Comparison of ENCODE assay signal across 1 cellular context in the genomic region with DNA sequence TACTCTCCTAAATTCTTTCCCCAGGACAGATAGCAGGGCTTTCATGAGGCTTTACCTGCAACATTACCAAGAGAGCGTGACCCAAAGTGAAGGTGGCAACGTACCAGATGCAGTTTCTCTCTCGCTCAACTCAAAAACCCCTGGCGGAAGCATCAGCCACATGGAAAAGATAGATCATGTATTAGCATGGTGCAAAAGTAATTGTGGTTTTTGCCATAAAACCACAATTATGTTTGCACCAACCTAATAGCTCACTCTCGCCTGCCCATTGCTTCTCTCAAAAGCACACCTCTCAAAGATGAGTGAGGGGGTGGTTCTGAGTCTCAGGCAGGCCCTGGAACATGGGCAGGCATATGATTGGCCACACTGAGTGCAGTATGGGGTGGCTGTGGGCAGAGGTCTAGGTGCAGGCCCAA.
TF ChIP-seq lines count a peak whose summit lies in the region.

No MANE protein-coding gene starts in this region.

TF ChIP-seq in GM12878, 131 proteins besides CTCF, POLR2A, EP300 and RAD21 (continued from another document and continues in another):
- TF ChIP-seq, protein P1, sequence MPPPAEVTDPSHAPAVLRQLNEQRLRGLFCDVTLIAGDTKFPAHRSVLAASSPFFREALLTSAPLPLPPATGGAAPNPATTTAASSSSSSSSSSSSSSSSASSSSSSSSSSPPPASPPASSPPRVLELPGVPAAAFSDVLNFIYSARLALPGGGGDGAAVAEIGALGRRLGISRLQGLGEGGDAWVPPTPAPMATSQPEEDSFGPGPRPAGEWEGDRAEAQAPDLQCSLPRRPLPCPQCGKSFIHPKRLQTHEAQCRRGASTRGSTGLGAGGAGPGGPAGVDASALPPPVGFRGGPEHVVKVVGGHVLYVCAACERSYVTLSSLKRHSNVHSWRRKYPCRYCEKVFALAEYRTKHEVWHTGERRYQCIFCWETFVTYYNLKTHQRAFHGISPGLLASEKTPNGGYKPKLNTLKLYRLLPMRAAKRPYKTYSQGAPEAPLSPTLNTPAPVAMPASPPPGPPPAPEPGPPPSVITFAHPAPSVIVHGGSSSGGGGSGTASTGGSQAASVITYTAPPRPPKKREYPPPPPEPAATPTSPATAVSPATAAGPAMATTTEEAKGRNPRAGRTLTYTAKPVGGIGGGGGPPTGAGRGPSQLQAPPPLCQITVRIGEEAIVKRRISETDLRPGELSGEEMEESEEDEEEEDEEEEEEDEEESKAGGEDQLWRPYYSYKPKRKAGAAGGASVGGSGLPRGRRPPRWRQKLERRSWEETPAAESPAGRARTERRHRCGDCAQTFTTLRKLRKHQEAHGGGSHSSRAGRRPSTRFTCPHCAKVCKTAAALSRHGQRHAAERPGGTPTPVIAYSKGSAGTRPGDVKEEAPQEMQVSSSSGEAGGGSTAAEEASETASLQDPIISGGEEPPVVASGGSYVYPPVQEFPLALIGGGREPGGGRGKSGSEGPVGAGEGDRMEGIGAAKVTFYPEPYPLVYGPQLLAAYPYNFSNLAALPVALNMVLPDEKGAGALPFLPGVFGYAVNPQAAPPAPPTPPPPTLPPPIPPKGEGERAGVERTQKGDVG (CRISPR knock-in tag; IDR thresholded peaks at IDR 0.05) = no peak
- TF ChIP-seq, protein P2, sequence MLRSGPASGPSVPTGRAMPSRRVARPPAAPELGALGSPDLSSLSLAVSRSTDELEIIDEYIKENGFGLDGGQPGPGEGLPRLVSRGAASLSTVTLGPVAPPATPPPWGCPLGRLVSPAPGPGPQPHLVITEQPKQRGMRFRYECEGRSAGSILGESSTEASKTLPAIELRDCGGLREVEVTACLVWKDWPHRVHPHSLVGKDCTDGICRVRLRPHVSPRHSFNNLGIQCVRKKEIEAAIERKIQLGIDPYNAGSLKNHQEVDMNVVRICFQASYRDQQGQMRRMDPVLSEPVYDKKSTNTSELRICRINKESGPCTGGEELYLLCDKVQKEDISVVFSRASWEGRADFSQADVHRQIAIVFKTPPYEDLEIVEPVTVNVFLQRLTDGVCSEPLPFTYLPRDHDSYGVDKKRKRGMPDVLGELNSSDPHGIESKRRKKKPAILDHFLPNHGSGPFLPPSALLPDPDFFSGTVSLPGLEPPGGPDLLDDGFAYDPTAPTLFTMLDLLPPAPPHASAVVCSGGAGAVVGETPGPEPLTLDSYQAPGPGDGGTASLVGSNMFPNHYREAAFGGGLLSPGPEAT (IDR thresholded peaks at IDR 0.05; ENCODE audit: low read depth) = peak; percentile 63; the same call in 1 of the 2 replicates
- TF ChIP-seq, protein P3, sequence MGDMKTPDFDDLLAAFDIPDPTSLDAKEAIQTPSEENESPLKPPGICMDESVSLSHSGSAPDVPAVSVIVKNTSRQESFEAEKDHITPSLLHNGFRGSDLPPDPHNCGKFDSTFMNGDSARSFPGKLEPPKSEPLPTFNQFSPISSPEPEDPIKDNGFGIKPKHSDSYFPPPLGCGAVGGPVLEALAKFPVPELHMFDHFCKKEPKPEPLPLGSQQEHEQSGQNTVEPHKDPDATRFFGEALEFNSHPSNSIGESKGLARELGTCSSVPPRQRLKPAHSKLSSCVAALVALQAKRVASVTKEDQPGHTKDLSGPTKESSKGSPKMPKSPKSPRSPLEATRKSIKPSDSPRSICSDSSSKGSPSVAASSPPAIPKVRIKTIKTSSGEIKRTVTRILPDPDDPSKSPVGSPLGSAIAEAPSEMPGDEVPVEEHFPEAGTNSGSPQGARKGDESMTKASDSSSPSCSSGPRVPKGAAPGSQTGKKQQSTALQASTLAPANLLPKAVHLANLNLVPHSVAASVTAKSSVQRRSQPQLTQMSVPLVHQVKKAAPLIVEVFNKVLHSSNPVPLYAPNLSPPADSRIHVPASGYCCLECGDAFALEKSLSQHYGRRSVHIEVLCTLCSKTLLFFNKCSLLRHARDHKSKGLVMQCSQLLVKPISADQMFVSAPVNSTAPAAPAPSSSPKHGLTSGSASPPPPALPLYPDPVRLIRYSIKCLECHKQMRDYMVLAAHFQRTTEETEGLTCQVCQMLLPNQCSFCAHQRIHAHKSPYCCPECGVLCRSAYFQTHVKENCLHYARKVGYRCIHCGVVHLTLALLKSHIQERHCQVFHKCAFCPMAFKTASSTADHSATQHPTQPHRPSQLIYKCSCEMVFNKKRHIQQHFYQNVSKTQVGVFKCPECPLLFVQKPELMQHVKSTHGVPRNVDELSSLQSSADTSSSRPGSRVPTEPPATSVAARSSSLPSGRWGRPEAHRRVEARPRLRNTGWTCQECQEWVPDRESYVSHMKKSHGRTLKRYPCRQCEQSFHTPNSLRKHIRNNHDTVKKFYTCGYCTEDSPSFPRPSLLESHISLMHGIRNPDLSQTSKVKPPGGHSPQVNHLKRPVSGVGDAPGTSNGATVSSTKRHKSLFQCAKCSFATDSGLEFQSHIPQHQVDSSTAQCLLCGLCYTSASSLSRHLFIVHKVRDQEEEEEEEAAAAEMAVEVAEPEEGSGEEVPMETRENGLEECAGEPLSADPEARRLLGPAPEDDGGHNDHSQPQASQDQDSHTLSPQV (IDR thresholded peaks at IDR 0.05) = no peak
- TF ChIP-seq CEBPB (IDR thresholded peaks at IDR 0.05; ENCODE audit: borderline replicate concordance in 1 of 2, low read depth in 2 of 2, low read length in 2 of 2) (no peak), BCL11A (IDR thresholded peaks at IDR 0.05; ENCODE audit: low read depth, low read length) (peak; percentile 61; the same call in 1 of the 2 replicates), MTA2 (IDR thresholded peaks at IDR 0.05; ENCODE audit: low read depth) (peak; percentile 92), PAX5 (IDR thresholded peaks at IDR 0.05; ENCODE audit: borderline replicate concordance, low read depth, low read length) (peak; percentile 62; the same call in 1 of the 2 replicates), CBFB (IDR thresholded peaks at IDR 0.05; ENCODE audit: low read depth) (peak; percentile 80), BHLHE40 (IDR thresholded peaks at IDR 0.05; ENCODE audit: borderline replicate concordance in 1 of 2, low read depth in 2 of 2, low read length in 1 of 2) (peak in 1 of 2 experiments; percentile 68; a peak in 1 of 4 replicates), ZNF622 (IDR thresholded peaks at IDR 0.05) (no peak), EGR1 (IDR thresholded peaks at IDR 0.05; ENCODE audit: borderline replicate concordance in 1 of 2, low read depth in 2 of 2, low read length in 2 of 2) (peak in 1 of 2 experiments; percentile 26; a peak in 1 of 3 replicates), ZSCAN29 (IDR thresholded peaks at IDR 0.05) (no peak), RUNX3 (IDR thresholded peaks at IDR 0.05; ENCODE audit: low read length) (peak; percentile 91)
- TF ChIP-seq, protein P4, sequence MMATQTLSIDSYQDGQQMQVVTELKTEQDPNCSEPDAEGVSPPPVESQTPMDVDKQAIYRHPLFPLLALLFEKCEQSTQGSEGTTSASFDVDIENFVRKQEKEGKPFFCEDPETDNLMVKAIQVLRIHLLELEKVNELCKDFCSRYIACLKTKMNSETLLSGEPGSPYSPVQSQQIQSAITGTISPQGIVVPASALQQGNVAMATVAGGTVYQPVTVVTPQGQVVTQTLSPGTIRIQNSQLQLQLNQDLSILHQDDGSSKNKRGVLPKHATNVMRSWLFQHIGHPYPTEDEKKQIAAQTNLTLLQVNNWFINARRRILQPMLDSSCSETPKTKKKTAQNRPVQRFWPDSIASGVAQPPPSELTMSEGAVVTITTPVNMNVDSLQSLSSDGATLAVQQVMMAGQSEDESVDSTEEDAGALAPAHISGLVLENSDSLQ (IDR thresholded peaks at IDR 0.05) = no peak
- TF ChIP-seq, protein P5, sequence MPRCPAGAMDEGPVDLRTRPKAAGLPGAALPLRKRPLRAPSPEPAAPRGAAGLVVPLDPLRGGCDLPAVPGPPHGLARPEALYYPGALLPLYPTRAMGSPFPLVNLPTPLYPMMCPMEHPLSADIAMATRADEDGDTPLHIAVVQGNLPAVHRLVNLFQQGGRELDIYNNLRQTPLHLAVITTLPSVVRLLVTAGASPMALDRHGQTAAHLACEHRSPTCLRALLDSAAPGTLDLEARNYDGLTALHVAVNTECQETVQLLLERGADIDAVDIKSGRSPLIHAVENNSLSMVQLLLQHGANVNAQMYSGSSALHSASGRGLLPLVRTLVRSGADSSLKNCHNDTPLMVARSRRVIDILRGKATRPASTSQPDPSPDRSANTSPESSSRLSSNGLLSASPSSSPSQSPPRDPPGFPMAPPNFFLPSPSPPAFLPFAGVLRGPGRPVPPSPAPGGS (IDR thresholded peaks at IDR 0.05; ENCODE audit: borderline replicate concordance, insufficient read depth, low read depth, low read length, poor library complexity, severe bottlenecking) = no peak
- TF ChIP-seq, protein P6, sequence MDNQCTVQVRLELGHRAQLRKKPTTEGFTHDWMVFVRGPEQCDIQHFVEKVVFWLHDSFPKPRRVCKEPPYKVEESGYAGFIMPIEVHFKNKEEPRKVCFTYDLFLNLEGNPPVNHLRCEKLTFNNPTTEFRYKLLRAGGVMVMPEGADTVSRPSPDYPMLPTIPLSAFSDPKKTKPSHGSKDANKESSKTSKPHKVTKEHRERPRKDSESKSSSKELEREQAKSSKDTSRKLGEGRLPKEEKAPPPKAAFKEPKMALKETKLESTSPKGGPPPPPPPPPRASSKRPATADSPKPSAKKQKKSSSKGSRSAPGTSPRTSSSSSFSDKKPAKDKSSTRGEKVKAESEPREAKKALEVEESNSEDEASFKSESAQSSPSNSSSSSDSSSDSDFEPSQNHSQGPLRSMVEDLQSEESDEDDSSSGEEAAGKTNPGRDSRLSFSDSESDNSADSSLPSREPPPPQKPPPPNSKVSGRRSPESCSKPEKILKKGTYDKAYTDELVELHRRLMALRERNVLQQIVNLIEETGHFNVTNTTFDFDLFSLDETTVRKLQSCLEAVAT (IDR thresholded peaks at IDR 0.05) = peak; percentile 91
- TF ChIP-seq, protein P7, sequence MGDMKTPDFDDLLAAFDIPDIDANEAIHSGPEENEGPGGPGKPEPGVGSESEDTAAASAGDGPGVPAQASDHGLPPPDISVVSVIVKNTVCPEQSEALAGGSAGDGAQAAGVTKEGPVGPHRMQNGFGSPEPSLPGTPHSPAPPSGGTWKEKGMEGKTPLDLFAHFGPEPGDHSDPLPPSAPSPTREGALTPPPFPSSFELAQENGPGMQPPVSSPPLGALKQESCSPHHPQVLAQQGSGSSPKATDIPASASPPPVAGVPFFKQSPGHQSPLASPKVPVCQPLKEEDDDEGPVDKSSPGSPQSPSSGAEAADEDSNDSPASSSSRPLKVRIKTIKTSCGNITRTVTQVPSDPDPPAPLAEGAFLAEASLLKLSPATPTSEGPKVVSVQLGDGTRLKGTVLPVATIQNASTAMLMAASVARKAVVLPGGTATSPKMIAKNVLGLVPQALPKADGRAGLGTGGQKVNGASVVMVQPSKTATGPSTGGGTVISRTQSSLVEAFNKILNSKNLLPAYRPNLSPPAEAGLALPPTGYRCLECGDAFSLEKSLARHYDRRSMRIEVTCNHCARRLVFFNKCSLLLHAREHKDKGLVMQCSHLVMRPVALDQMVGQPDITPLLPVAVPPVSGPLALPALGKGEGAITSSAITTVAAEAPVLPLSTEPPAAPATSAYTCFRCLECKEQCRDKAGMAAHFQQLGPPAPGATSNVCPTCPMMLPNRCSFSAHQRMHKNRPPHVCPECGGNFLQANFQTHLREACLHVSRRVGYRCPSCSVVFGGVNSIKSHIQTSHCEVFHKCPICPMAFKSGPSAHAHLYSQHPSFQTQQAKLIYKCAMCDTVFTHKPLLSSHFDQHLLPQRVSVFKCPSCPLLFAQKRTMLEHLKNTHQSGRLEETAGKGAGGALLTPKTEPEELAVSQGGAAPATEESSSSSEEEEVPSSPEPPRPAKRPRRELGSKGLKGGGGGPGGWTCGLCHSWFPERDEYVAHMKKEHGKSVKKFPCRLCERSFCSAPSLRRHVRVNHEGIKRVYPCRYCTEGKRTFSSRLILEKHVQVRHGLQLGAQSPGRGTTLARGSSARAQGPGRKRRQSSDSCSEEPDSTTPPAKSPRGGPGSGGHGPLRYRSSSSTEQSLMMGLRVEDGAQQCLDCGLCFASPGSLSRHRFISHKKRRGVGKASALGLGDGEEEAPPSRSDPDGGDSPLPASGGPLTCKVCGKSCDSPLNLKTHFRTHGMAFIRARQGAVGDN (IDR thresholded peaks at IDR 0.05) = no peak
- TF ChIP-seq, protein P8, sequence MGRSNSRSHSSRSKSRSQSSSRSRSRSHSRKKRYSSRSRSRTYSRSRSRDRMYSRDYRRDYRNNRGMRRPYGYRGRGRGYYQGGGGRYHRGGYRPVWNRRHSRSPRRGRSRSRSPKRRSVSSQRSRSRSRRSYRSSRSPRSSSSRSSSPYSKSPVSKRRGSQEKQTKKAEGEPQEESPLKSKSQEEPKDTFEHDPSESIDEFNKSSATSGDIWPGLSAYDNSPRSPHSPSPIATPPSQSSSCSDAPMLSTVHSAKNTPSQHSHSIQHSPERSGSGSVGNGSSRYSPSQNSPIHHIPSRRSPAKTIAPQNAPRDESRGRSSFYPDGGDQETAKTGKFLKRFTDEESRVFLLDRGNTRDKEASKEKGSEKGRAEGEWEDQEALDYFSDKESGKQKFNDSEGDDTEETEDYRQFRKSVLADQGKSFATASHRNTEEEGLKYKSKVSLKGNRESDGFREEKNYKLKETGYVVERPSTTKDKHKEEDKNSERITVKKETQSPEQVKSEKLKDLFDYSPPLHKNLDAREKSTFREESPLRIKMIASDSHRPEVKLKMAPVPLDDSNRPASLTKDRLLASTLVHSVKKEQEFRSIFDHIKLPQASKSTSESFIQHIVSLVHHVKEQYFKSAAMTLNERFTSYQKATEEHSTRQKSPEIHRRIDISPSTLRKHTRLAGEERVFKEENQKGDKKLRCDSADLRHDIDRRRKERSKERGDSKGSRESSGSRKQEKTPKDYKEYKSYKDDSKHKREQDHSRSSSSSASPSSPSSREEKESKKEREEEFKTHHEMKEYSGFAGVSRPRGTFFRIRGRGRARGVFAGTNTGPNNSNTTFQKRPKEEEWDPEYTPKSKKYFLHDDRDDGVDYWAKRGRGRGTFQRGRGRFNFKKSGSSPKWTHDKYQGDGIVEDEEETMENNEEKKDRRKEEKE (IDR thresholded peaks at IDR 0.05) = no peak
- TF ChIP-seq, protein P9, sequence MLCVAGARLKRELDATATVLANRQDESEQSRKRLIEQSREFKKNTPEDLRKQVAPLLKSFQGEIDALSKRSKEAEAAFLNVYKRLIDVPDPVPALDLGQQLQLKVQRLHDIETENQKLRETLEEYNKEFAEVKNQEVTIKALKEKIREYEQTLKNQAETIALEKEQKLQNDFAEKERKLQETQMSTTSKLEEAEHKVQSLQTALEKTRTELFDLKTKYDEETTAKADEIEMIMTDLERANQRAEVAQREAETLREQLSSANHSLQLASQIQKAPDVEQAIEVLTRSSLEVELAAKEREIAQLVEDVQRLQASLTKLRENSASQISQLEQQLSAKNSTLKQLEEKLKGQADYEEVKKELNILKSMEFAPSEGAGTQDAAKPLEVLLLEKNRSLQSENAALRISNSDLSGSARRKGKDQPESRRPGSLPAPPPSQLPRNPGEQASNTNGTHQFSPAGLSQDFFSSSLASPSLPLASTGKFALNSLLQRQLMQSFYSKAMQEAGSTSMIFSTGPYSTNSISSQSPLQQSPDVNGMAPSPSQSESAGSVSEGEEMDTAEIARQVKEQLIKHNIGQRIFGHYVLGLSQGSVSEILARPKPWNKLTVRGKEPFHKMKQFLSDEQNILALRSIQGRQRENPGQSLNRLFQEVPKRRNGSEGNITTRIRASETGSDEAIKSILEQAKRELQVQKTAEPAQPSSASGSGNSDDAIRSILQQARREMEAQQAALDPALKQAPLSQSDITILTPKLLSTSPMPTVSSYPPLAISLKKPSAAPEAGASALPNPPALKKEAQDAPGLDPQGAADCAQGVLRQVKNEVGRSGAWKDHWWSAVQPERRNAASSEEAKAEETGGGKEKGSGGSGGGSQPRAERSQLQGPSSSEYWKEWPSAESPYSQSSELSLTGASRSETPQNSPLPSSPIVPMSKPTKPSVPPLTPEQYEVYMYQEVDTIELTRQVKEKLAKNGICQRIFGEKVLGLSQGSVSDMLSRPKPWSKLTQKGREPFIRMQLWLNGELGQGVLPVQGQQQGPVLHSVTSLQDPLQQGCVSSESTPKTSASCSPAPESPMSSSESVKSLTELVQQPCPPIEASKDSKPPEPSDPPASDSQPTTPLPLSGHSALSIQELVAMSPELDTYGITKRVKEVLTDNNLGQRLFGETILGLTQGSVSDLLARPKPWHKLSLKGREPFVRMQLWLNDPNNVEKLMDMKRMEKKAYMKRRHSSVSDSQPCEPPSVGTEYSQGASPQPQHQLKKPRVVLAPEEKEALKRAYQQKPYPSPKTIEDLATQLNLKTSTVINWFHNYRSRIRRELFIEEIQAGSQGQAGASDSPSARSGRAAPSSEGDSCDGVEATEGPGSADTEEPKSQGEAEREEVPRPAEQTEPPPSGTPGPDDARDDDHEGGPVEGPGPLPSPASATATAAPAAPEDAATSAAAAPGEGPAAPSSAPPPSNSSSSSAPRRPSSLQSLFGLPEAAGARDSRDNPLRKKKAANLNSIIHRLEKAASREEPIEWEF (IDR thresholded peaks at IDR 0.05; ENCODE audit: insufficient replicate concordance, low read depth, low read length) = no peak
